In the genomic region with DNA sequence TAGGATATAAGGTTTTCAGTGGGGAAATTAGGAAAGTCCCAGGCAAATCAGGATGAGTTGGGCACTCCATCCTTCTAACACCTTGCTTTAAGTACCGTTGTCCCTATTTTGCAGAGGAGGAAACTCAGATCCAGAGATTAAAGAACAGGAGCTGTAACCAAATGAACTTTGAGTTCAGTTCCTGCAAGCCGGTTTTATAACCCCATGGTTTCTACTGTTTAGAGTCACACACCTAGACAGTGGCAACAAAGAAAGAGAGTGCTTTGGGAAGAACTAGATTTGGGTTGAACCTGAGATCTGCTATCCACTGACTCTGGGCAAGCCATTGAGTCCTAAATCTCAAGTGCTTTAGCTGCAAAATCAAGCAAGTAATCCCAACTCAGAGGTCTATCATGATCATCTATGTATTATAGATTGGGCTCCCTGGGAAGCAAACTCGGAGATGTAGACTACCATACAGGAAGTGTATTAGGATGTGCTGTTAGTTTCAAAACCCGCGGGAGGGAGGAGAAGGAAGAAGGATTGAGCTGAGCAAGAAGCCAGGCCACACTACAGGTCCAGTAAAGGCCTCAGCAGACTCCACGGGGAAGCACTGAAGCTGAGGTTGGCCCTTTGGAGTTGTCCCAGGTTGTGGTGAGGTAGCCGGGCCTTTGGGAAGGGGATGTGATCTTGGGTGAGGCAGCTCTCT, we compare ENCODE assay signal across 30 cellular contexts.
"Had no signal": no experiment of that assay in that cellular context is flagged by ENCODE, and none has a peak within 500 bp of the region (broad histone marks: within the 10 kb centered on the region; RNA-seq: fewer than 3 reads in every experiment).

No MANE protein-coding gene starts in this region.

- H3K9me3 Mint-ChIP-seq: activated CD4-positive, alpha-beta T cell treated with anti-CD3 and anti-CD28 coated beads, Interleukin-2, amount 10 ng/mL, durations not matched to agents 24 days and 14 days; activated CD8-positive, alpha-beta T cell treated with anti-CD3 and anti-CD28 coated beads for 36 hours; activated naive CD4-positive, alpha-beta T cell treated with anti-CD3 and anti-CD28 coated beads for 36 hours; activated naive CD4-positive, alpha-beta T cell treated with anti-CD3 and anti-CD28 coated beads, Interleukin-2, amount 50 U/mL, for 72 hours; activated T-cell treated with anti-CD3 and anti-CD28 coated beads, Interleukin-2, amount 50 U/mL, for 24 hours; activated T-helper 2 cell treated with anti-CD3 and anti-CD28 coated beads, Interferon-gamma antibody, Interleukin-2, Interleukin-4, amounts not matched to agents 10 μg/mL and 5 μg/mL and 100 μg/mL, durations not matched to agents 14 hours and 24 hours and 36 hours had no signal

- FAIRE-seq: astrocyte, bronchial epithelial cell, K562 had no signal

- H3K27ac Mint-ChIP-seq: activated CD4-positive, alpha-beta T cell treated with anti-CD3 and anti-CD28 coated beads, Interleukin-2, amount 10 ng/mL, durations not matched to agents 24 days and 14 days; activated CD8-positive, alpha-beta T cell treated with anti-CD3 and anti-CD28 coated beads for 36 hours; activated naive CD4-positive, alpha-beta T cell treated with anti-CD3 and anti-CD28 coated beads for 36 hours; activated naive CD4-positive, alpha-beta T cell treated with anti-CD3 and anti-CD28 coated beads, Interleukin-2, amount 50 U/mL, for 72 hours; activated T-cell treated with anti-CD3 and anti-CD28 coated beads, Interleukin-2, amount 50 U/mL, for 24 hours; activated T-helper 2 cell treated with anti-CD3 and anti-CD28 coated beads, Interferon-gamma antibody, Interleukin-2, Interleukin-4, amounts not matched to agents 10 μg/mL and 5 μg/mL and 100 μg/mL, durations not matched to agents 14 hours and 24 hours and 36 hours had no signal

- ATAC-seq: activated CD8-positive, alpha-beta T cell treated with anti-CD3 and anti-CD28 coated beads for 36 hours; activated naive CD4-positive, alpha-beta T cell treated with anti-CD3 and anti-CD28 coated beads, Interleukin-2, amount 50 U/mL, for 72 hours; body of pancreas; K562; PC-3 had no signal

- H3K27me3 Mint-ChIP-seq: activated CD8-positive, alpha-beta T cell treated with anti-CD3 and anti-CD28 coated beads for 36 hours; activated T-cell treated with anti-CD3 and anti-CD28 coated beads, Interleukin-2, amount 50 U/mL, for 24 hours had no signal

- DNase-seq: activated CD4-positive, alpha-beta T cell treated with anti-CD3 and anti-CD28 coated beads, Interleukin-2, amount 10 ng/mL, durations not matched to agents 24 days and 14 days; activated CD4-positive, alpha-beta T cell treated with anti-CD3 and anti-CD28 coated beads, Interleukin-2, amount 50 U/mL, for 4 hours; activated CD8-positive, alpha-beta T cell treated with anti-CD3 and anti-CD28 coated beads for 36 hours; activated gamma-delta T cell; activated naive CD4-positive, alpha-beta T cell treated with anti-CD3 and anti-CD28 coated beads for 36 hours; activated T-cell treated with anti-CD3 and anti-CD28 coated beads, Interleukin-2, amount 50 U/mL, for 24 hours; adrenal gland; body of pancreas; caudate nucleus; NCI-H1092 treated with DMSO at 0.1 percent for 48 hours; NCI-H1417; NCI-H146; NCI-H187 treated with DMSO at 0.1 percent for 48 hours; NCI-H2081; NCI-H226; NCI-H446 treated with DMSO at 0.1 percent for 48 hours; NCI-H524; NCI-H69; PC-3; Peyer's patch; Right ventricle myocardium superior; SW 1271; T-helper 1 cell; T-helper 2 cell; T-helper 9 cell had no signal

- H3K4me1 Mint-ChIP-seq: activated CD4-positive, alpha-beta T cell treated with anti-CD3 and anti-CD28 coated beads, Interleukin-2, amount 10 ng/mL, durations not matched to agents 24 days and 14 days had no signal

- H3K36me3 Mint-ChIP-seq: activated naive CD4-positive, alpha-beta T cell treated with anti-CD3 and anti-CD28 coated beads, Interleukin-2, amount 50 U/mL, for 72 hours had no signal

- H3K4me3 Mint-ChIP-seq: activated CD4-positive, alpha-beta T cell treated with anti-CD3 and anti-CD28 coated beads, Interleukin-2, amount 10 ng/mL, durations not matched to agents 24 days and 14 days; activated CD8-positive, alpha-beta T cell treated with anti-CD3 and anti-CD28 coated beads for 36 hours; activated naive CD4-positive, alpha-beta T cell treated with anti-CD3 and anti-CD28 coated beads for 36 hours; activated T-cell treated with anti-CD3 and anti-CD28 coated beads, Interleukin-2, amount 50 U/mL, for 24 hours had no signal
